20 cellular contexts compared by ENCODE assay signal in genomic region chr3:60720696-60721228, GRCh38.
DNase-seq lines count a peak whose midpoint lies in the region; ATAC-seq, FAIRE-seq and TF ChIP-seq lines count a peak whose summit lies in the region.
"Had no signal": no experiment of that assay in that cellular context is flagged by ENCODE, and none has a peak within 500 bp of the region (broad histone marks: within the 10 kb centered on the region; RNA-seq: fewer than 3 reads in every experiment).

No MANE protein-coding gene starts in this region.

- no peak for TF ChIP-seq POLR2A in HepG2 (IDR thresholded peaks at IDR 0.05; ENCODE audit: insufficient read depth in 1 of 2, low read depth in 2 of 2, low read length in 2 of 2)
- no peak for TF ChIP-seq POLR2A in right lobe of liver (IDR thresholded peaks at IDR 0.05)

- POLR2A ChIA-PET in HepG2 (lab: Yijun Ruan, JAX) = no interaction called here

- TF ChIP-seq RAD21 in HepG2 (CRISPR knock-in tag; IDR thresholded peaks at IDR 0.05) = no peak

- no peak overlapping the region for H3K4me3 ChIP-seq in HepG2 (replicated peaks in 1 of 3; ENCODE audit: insufficient read depth in 1 of 3, low read depth in 2 of 3, low read length in 3 of 3)
- H3K4me3 ChIP-seq in right lobe of liver = no peak overlapping the region
- no peak overlapping the region for H3K4me3 ChIP-seq in fibroblast of mammary gland (ENCODE audit: control insufficient read depth, low read depth, low read length)
- H3K4me3 ChIP-seq: BLaER1 treated with 17β-estradiol and CSF1 and Interleukin-3, amounts not matched to agents 10 nM and 100 nM had no signal

- CTCF ChIA-PET in HepG2 (lab: Yijun Ruan, JAX; ENCODE audit: low intra/inter-chr PET ratio, low total read pairs) = no interaction called here

- no peak overlapping the region for H3K9ac ChIP-seq in HepG2 (ENCODE audit: insufficient read depth, low read depth, low read length)
- H3K9ac ChIP-seq: BLaER1 treated with 17β-estradiol and CSF1 and Interleukin-3, amounts not matched to agents 10 nM and 100 nM had no signal

- H3K9me3 ChIP-seq in HepG2 (ENCODE audit: low read length) = no peaks in the 10 kb centered on the region
- H3K9me3 ChIP-seq in right lobe of liver = no peaks in the 10 kb centered on the region
- H3K9me3 ChIP-seq: BLaER1 treated with 17β-estradiol and CSF1 and Interleukin-3, amounts not matched to agents 10 nM and 100 nM had no signal

- no peaks in the 10 kb centered on the region for H4K20me1 ChIP-seq in HepG2 (ENCODE audit: insufficient read depth, low read length)
- H4K20me1 ChIP-seq: BLaER1 treated with 17β-estradiol and CSF1 and Interleukin-3, amounts not matched to agents 10 nM and 100 nM had no signal

- in situ Hi-C loops in HepG2 (cut with HindIII; ENCODE audit: extremely low pct_ligation_motif_present, low pct_unique_long_range_greater_than_20kb) = no loop called here

- no TSS peak for BruUV-seq in HepG2 (replicated peaks; lab: Mats Ljungman, UMichigan)

- no peak for ATAC-seq in HepG2
- ATAC-seq in right lobe of liver = no peak
- ATAC-seq in GM18858 (IDR thresholded peaks at IDR 0.05; ENCODE audit: unreplicated experiment) = no peak
- ATAC-seq: CD8-positive, alpha-beta T cell; PC-3; SK-N-SH treated with all-trans-retinoic acid at 6 μM for 48 hours had no signal

- no peak for TF ChIP-seq CTCF in HepG2 (CRISPR knock-in tag; IDR thresholded peaks at IDR 0.05)
- no peak for TF ChIP-seq CTCF in right lobe of liver (IDR thresholded peaks at IDR 0.05)
- no peak for TF ChIP-seq CTCF in fibroblast of mammary gland (conservative IDR thresholded peaks at IDR 0.05; ENCODE audit: control insufficient read depth, insufficient read depth, low read depth, low read length)

- H3K27ac ChIP-seq in HepG2 (ENCODE audit: extremely low read length, insufficient read depth, low read length) (no peak overlapping the region), right lobe of liver (no peak overlapping the region)
- H3K27ac ChIP-seq: BLaER1 treated with 17β-estradiol and CSF1 and Interleukin-3, amounts not matched to agents 10 nM and 100 nM; RWPE1 had no signal

- TF ChIP-seq EP300 in HepG2 (IDR thresholded peaks at IDR 0.05; ENCODE audit: low read depth in 2 of 2, low read length in 2 of 2) = no peak
- no peak for TF ChIP-seq EP300 in HepG2 (CRISPR knock-in tag; IDR thresholded peaks at IDR 0.05; ENCODE audit: borderline replicate concordance)

- 44% methylated on average over 5 of the region's 5 CpGs for WGBS in HepG2 (ENCODE audit: low lambda C conversion rate)
- 81% methylated on average over 5 of the region's 5 CpGs for WGBS in right lobe of liver (ENCODE audit: insufficient coverage, low coverage, low lambda C conversion rate, missing lambda C conversion rate)

- FAIRE-seq in HepG2 (lab: Jason Lieb, UNC) = no peak

- H3K4me1 ChIP-seq in HepG2 (ENCODE audit: insufficient read depth, low read length) (no peaks in the 10 kb centered on the region), right lobe of liver (no peaks in the 10 kb centered on the region)

- no peaks in the 10 kb centered on the region for H3K79me2 ChIP-seq in HepG2 (ENCODE audit: insufficient read depth, low read length)

- H3K4me2 ChIP-seq in HepG2 (ENCODE audit: low read depth, low read length) = no peak overlapping the region

- no peaks in the 10 kb centered on the region for H3K36me3 ChIP-seq in HepG2 (replicated peaks in 1 of 2; ENCODE audit: control insufficient read depth in 1 of 2, insufficient read depth in 2 of 2, low read length in 2 of 2)
- no peaks in the 10 kb centered on the region for H3K36me3 ChIP-seq in right lobe of liver
- H3K36me3 ChIP-seq: BLaER1 treated with 17β-estradiol and CSF1 and Interleukin-3, amounts not matched to agents 10 nM and 100 nM had no signal

- DNase-seq in HepG2 (ENCODE audit: low spot score) = no peak
- no peak for DNase-seq in right lobe of liver
- peak; percentile 53 for DNase-seq in NCI-H69 (lab: John Stamatoyannopoulos, UW)
- peak; percentile 75 for DNase-seq in fibroblast of mammary gland (ENCODE audit: low read depth)
- DNase-seq in NCI-H2107 treated with DMSO at 0.1 percent for 48 hours (lab: John Stamatoyannopoulos, UW; ENCODE audit: unreplicated experiment) = no peak
- no peak for DNase-seq in activated CD4-positive, alpha-beta T cell treated with anti-CD3 and anti-CD28 coated beads, Interleukin-2, amount 50 U/mL, for 48 hours
- no peak for DNase-seq in AML-193 (lab: John Stamatoyannopoulos, UW)
- DNase-seq: 8988T; Calu3; CD8-positive, alpha-beta T cell; H7; Kasumi-1; NCI-H2081; NCI-H524 treated with DMSO at 0.1 percent for 48 hours; PC-3; SIG-M5 had no signal

- H3K27me3 ChIP-seq in HepG2 (ENCODE audit: control insufficient read depth in 1 of 2, insufficient read depth in 2 of 2, low read length in 2 of 2) (no peaks in the 10 kb centered on the region), right lobe of liver (no peaks in the 10 kb centered on the region)
- H3K27me3 ChIP-seq: BLaER1 treated with 17β-estradiol and CSF1 and Interleukin-3, amounts not matched to agents 10 nM and 100 nM had no signal

- no peak overlapping the region for H2AFZ ChIP-seq in HepG2 (ENCODE audit: low read length)

- intact Hi-C loops in HepG2 (cut with micrococcal nuclease; ENCODE audit: unreplicated experiment) (no loop called here), right lobe of liver (cut with DNase I) (no loop called here)

TF ChIP-seq in HepG2, 621 proteins besides CTCF, POLR2A, EP300 and RAD21:
- TF ChIP-seq MAFF (IDR thresholded peaks at IDR 0.05; ENCODE audit: low read depth, low read length) = peak; percentile 33; the same call in 1 of the 2 replicates
- TF ChIP-seq MAFK (conservative IDR thresholded peaks at IDR 0.05 in 1 of 2, IDR thresholded peaks at IDR 0.05 in 1 of 2; ENCODE audit: low read length in 2 of 2) = peak; percentile 61 to 65
- TF ChIP-seq ARNT (IDR thresholded peaks at IDR 0.05) = no peak

Comparison
In these comparisons a context has a peak if more than half of its experiments do, and no peak if none do; other contexts are left out.
1. DNase-seq: peak in NCI-H69 (single experiment) and fibroblast of mammary gland (single experiment); none in HepG2 (single experiment), right lobe of liver (0 of 3), NCI-H2107 treated with DMSO at 0.1 percent for 48 hours (single experiment), activated CD4-positive, alpha-beta T cell treated with anti-CD3 and anti-CD28 coated beads, Interleukin-2, amount 50 U/mL, for 48 hours (0 of 2) and AML-193 (0 of 2).